In the genomic region with DNA sequence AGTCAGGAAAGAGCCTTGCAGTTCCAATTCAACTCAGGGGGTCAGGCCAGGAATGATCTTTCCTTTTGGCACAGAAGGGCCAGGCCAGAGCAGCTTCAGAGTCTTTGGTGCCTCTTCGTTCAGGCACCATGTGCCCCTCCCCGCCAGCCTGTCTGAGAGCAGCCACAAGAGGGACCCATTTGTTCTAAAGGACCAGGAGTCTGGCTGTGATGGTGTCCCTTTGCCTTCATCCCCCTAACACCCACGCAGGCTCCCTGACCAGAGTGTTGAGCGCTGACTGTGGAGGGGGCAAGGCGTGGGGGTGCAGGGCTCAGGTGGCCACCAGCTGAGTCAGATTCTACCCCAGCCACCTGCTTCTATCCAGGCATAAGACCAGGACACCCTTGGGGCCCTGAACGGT, we compare ENCODE assay signal across 11 cellular contexts.
DNase-seq lines count a peak whose midpoint lies in the region; ATAC-seq, FAIRE-seq and TF ChIP-seq lines count a peak whose summit lies in the region.
"Had no signal": no experiment of that assay in that cellular context is flagged by ENCODE, and none has a peak within 500 bp of the region (broad histone marks: within the 10 kb centered on the region; RNA-seq: fewer than 3 reads in every experiment).

No MANE protein-coding gene starts in this region.

- H2AFZ ChIP-seq in neuronal stem cell (ENCODE audit: low read length): peak overlapping the region; percentile 62

- no peak overlapping the region for H4K91ac ChIP-seq in neuronal stem cell (ENCODE audit: low read depth, low read length, poor library complexity)

- H3K27ac ChIP-seq in neuronal stem cell (replicated peaks; ENCODE audit: low read length): no peak overlapping the region
- H3K27ac ChIP-seq: heart left ventricle, Peyer's patch had no signal

- no peak overlapping the region for H2BK12ac ChIP-seq in neuronal stem cell (ENCODE audit: low read length)

- no peaks in the 10 kb centered on the region for H3K79me1 ChIP-seq in neuronal stem cell (ENCODE audit: low read depth, low read length)

- peak overlapping the region; percentile 40 for H2AK5ac ChIP-seq in neuronal stem cell (ENCODE audit: low read depth, low read length)

- no peak for TF ChIP-seq CTCF in NB4 (IDR thresholded peaks at IDR 0.05; ENCODE audit: low read depth, low read length)
- TF ChIP-seq CTCF in bronchial epithelial cell (IDR thresholded peaks at IDR 0.05; ENCODE audit: insufficient read depth, low read length, severe bottlenecking): peak; percentile 18

- H2BK5ac ChIP-seq in neuronal stem cell (ENCODE audit: low read length): no peak overlapping the region

- H3K4me1 ChIP-seq in neuronal stem cell (ENCODE audit: control insufficient read depth in 2 of 2, insufficient read depth in 1 of 2, low read depth in 1 of 2, low read length in 2 of 2): peaks cover 15 to 24% of the 10 kb centered on the region in 2 donors
- H3K4me1 ChIP-seq: heart left ventricle, Peyer's patch had no signal

- H3K4me2 ChIP-seq in neuronal stem cell (ENCODE audit: insufficient read depth, low read length, poor library complexity, severe bottlenecking): no peak overlapping the region

- no peak for TF ChIP-seq POLR2A in NB4 (IDR thresholded peaks at IDR 0.05; ENCODE audit: extremely low read depth, insufficient read length)

- peak overlapping the region; percentile 14 for H2BK120ac ChIP-seq in neuronal stem cell (ENCODE audit: low read depth, low read length)

- H3K36me3 ChIP-seq in bronchial epithelial cell (ENCODE audit: control insufficient read depth, insufficient read depth, low read length) (no peaks in the 10 kb centered on the region), neuronal stem cell (replicated peaks in 1 of 2; ENCODE audit: control insufficient read depth in 2 of 2, insufficient read depth in 2 of 2, low read length in 2 of 2) (no peaks in the 10 kb centered on the region)
- H3K36me3 ChIP-seq: heart left ventricle, Peyer's patch had no signal

- H3K4me3 ChIP-seq in NB4 (ENCODE audit: low read depth, low read length) (no peak overlapping the region), bronchial epithelial cell (ENCODE audit: low read depth, low read length) (no peak overlapping the region), neuronal stem cell (ENCODE audit: low read length in 2 of 2) (no peak overlapping the region)
- H3K4me3 ChIP-seq: heart left ventricle, Peyer's patch had no signal

- peak; percentile 3 for DNase-seq in NCI-H2196 treated with DMSO at 0.1 percent for 48 hours (lab: John Stamatoyannopoulos, UW; ENCODE audit: unreplicated experiment)
- DNase-seq in NCI-H2196 (lab: John Stamatoyannopoulos, UW; ENCODE audit: unreplicated experiment): no peak
- peak; percentile 11 for DNase-seq in NB4 (ENCODE audit: low read depth)
- no peak for DNase-seq in bronchial epithelial cell (ENCODE audit: low read depth)
- no peak for DNase-seq in neuronal stem cell (ENCODE audit: low spot score)
- no peak for DNase-seq in amniotic stem cell (lab: John Stamatoyannopoulos, UW)
- DNase-seq: heart left ventricle, KG1, Peyer's patch had no signal

- H3K27me3 ChIP-seq in bronchial epithelial cell (ENCODE audit: control insufficient read depth, insufficient read depth, low read length) (no peaks in the 10 kb centered on the region), neuronal stem cell (ENCODE audit: control insufficient read depth in 3 of 3, insufficient read depth in 3 of 3, low read depth in 1 of 3, low read length in 3 of 3) (no peaks in the 10 kb centered on the region)
- H3K27me3 ChIP-seq: Peyer's patch had no signal

- H3K23ac ChIP-seq in neuronal stem cell (ENCODE audit: low read depth, low read length, poor library complexity): no peak overlapping the region

- peak overlapping the region; percentile 28 for H3K18ac ChIP-seq in neuronal stem cell (ENCODE audit: low read length)

- no peak overlapping the region for H3K14ac ChIP-seq in neuronal stem cell (ENCODE audit: low read length)

- no peak overlapping the region for H2BK15ac ChIP-seq in neuronal stem cell (ENCODE audit: low read length)

- no peak for FAIRE-seq in bronchial epithelial cell (lab: Jason Lieb, UNC)

- ATAC-seq in HG03097 (IDR thresholded peaks at IDR 0.05; ENCODE audit: low FRiP score, unreplicated experiment) (no peak), GM18870 (IDR thresholded peaks at IDR 0.05; ENCODE audit: unreplicated experiment) (no peak)

- no peak overlapping the region for H3K9ac ChIP-seq in neuronal stem cell (ENCODE audit: low read depth, low read length, poor library complexity)

- no peak overlapping the region for H4K8ac ChIP-seq in neuronal stem cell (ENCODE audit: low read depth, low read length)

- H3K9me3 ChIP-seq in neuronal stem cell (replicated peaks in 1 of 2; ENCODE audit: control insufficient read depth in 2 of 2, insufficient read depth in 1 of 2, low read depth in 1 of 2, low read length in 2 of 2): peaks cover 0 to 2% of the 10 kb centered on the region in 2 donors
- H3K9me3 ChIP-seq: Peyer's patch had no signal

- H3K4ac ChIP-seq in neuronal stem cell (ENCODE audit: low read length): no peak overlapping the region

- WGBS in neuronal stem cell (ENCODE audit: extremely low coverage in 2 of 2, insufficient read length in 2 of 2, insufficient replicate concordance in 1 of 2), 2 donors: no CpG with 5 or more reads among the region's 6 CpGs

Comparison
In these comparisons a context has a peak if more than half of its experiments do, and no peak if none do; other contexts are left out.
1. DNase-seq: peak in NCI-H2196 treated with DMSO at 0.1 percent for 48 hours (single experiment) and NB4 (single experiment); none in NCI-H2196 (single experiment), bronchial epithelial cell (single experiment), neuronal stem cell (single experiment) and amniotic stem cell (single experiment).